20 cellular contexts compared by ENCODE assay signal in genomic region chr18:46321954-46322353, GRCh38.
DNase-seq lines count a peak whose midpoint lies in the region; ATAC-seq and TF ChIP-seq lines count a peak whose summit lies in the region.
"Had no signal": no experiment of that assay in that cellular context is flagged by ENCODE, and none has a peak within 500 bp of the region (broad histone marks: within the 10 kb centered on the region; RNA-seq: fewer than 3 reads in every experiment).

No MANE protein-coding gene starts in this region.

- DNase-seq in DMS79 treated with DMSO at 0.1 percent for 48 hours (lab: John Stamatoyannopoulos, UW) (peak; percentile 8), DMS79 (lab: John Stamatoyannopoulos, UW) (no peak), RWPE1 (ENCODE audit: low spot score) (peak; percentile 26), SHP77 (lab: John Stamatoyannopoulos, UW) (no peak)
- no peak for DNase-seq in stimulated activated CD4-positive, alpha-beta T cell treated with anti-CD3 and anti-CD28 coated beads, Interleukin-4, amount 100 ng/mL, for 24 hours
- DNase-seq: activated gamma-delta T cell treated with Interleukin-2 at 50 U/mL for 16 hours, anterior cingulate cortex, erythroblast, lower lobe of right lung, NCI-H1930, NCI-H526, posterior cingulate gyrus had no signal

- POLR2A ChIA-PET in RWPE1 (lab: Yijun Ruan, JAX; ENCODE audit: low non-redundant PET): interaction anchor here (0.5 kb wide), 1 partner anchor 140 kb away, joined by 6 read pairs; no protein-coding TSS in a partner anchor

- CTCF ChIA-PET in RWPE1 (lab: Yijun Ruan, JAX): no interaction called here

- H3K27me3 ChIP-seq in iPS-20b (ENCODE audit: insufficient read depth, low read length) (no peaks in the 10 kb centered on the region), skeletal muscle tissue (ENCODE audit: control insufficient read depth in 3 of 3, insufficient read depth in 3 of 3, low read length in 3 of 3) (peaks cover 0 to 2% (median 0%) of the 10 kb centered on the region in 3 donors)
- H3K27me3 ChIP-seq: BLaER1 treated with 17β-estradiol and CSF1 and Interleukin-3, amounts not matched to agents 10 nM and 100 nM; tibial nerve had no signal

- ATAC-seq in GM18867 (IDR thresholded peaks at IDR 0.05; ENCODE audit: unreplicated experiment): no peak
- ATAC-seq: stimulated activated memory B cell treated with anti-CD40 and anti-IgM and Interleukin-4, amounts not matched to agents 10 μg/mL and 1 μg/mL and 100 μg/mL, for 72 hours had no signal

- TF ChIP-seq CTCF in RWPE1 (conservative IDR thresholded peaks at IDR 0.05; ENCODE audit: low read depth): no peak

- H3K4me1 ChIP-seq in iPS-20b (ENCODE audit: insufficient read depth, low read length) (peaks cover 19% of the 10 kb centered on the region), skeletal muscle tissue (ENCODE audit: control insufficient read depth in 3 of 3, insufficient read depth in 3 of 3, low read length in 3 of 3) (peaks cover 10 to 17% (median 15%) of the 10 kb centered on the region in 3 donors)
- H3K4me1 ChIP-seq: lower lobe of right lung had no signal

- H3K9ac ChIP-seq in iPS-20b (ENCODE audit: low read depth, low read length) (0 out of 2 replicates have a peak overlapping the region, but pooled peaks have one; percentile 23), skeletal muscle tissue (ENCODE audit: low read depth in 1 of 3, low read length in 3 of 3) (peak overlapping the region in 1 of 3 donors; percentile 16)
- H3K9ac ChIP-seq: BLaER1 treated with 17β-estradiol and CSF1 and Interleukin-3, amounts not matched to agents 10 nM and 100 nM had no signal

- H3K27ac ChIP-seq in RWPE1: peak overlapping the region; percentile 97
- H3K27ac ChIP-seq in iPS-20b (ENCODE audit: low read length): no peak overlapping the region
- H3K27ac ChIP-seq in skeletal muscle tissue (ENCODE audit: low read depth, low read length): peak overlapping the region; percentile 21
- H3K27ac ChIP-seq: 22Rv1; BLaER1 treated with 17β-estradiol and CSF1 and Interleukin-3, amounts not matched to agents 10 nM and 100 nM; coronary artery; lower lobe of right lung; tibial nerve had no signal

- no peaks in the 10 kb centered on the region for H3K9me3 ChIP-seq in iPS-20b (ENCODE audit: insufficient read depth, low read depth, low read length)
- no peaks in the 10 kb centered on the region for H3K9me3 ChIP-seq in skeletal muscle tissue (ENCODE audit: control insufficient read depth in 3 of 3, low read length in 3 of 3)
- H3K9me3 ChIP-seq: BLaER1 treated with 17β-estradiol and CSF1 and Interleukin-3, amounts not matched to agents 10 nM and 100 nM; lower lobe of right lung; tibial nerve had no signal

- H3K36me3 ChIP-seq in iPS-20b (ENCODE audit: insufficient read depth, low read depth, low read length): no peaks in the 10 kb centered on the region
- H3K36me3 ChIP-seq in skeletal muscle tissue (ENCODE audit: control insufficient read depth in 3 of 3, insufficient read depth in 3 of 3, low read length in 3 of 3): no peaks in the 10 kb centered on the region
- H3K36me3 ChIP-seq: BLaER1 treated with 17β-estradiol and CSF1 and Interleukin-3, amounts not matched to agents 10 nM and 100 nM; lower lobe of right lung; tibial nerve had no signal

- H3K4me3 ChIP-seq in iPS-20b (ENCODE audit: low read length): 0 out of 2 replicates have a peak overlapping the region, but pooled peaks have one; percentile 7
- no peak overlapping the region for H3K4me3 ChIP-seq in skeletal muscle tissue (ENCODE audit: low read length in 3 of 3)
- H3K4me3 ChIP-seq: BLaER1 treated with 17β-estradiol and CSF1 and Interleukin-3, amounts not matched to agents 10 nM and 100 nM; coronary artery; lower lobe of right lung; tibial nerve had no signal

Comparison
In these comparisons a context has a peak if more than half of its experiments do, and no peak if none do; other contexts are left out.
1. DNase-seq: peak in DMS79 treated with DMSO at 0.1 percent for 48 hours (single experiment) and RWPE1 (single experiment); none in DMS79 (single experiment), SHP77 (0 of 2) and stimulated activated CD4-positive, alpha-beta T cell treated with anti-CD3 and anti-CD28 coated beads, Interleukin-4, amount 100 ng/mL, for 24 hours (single experiment).